Comparison of ENCODE assay signal across 14 cellular contexts in genomic region chr3:111807826-111808225, GRCh38.
"Had no signal": no experiment of that assay in that cellular context is flagged by ENCODE, and none has a peak within 500 bp of the region (broad histone marks: within the 10 kb centered on the region; RNA-seq: fewer than 3 reads in every experiment).

No MANE protein-coding gene starts in this region.

- DNase-seq: activated CD4-positive, alpha-beta T cell treated with anti-CD3 and anti-CD28 coated beads, Interleukin-2, amount 50 U/mL, for 4 hours; activated CD4-positive, CD25-positive, alpha-beta regulatory T cell treated with anti-CD3 and anti-CD28 coated beads, Interleukin-2, amount 50 U/mL, for 72 hours; activated gamma-delta T cell; activated T-cell treated with anti-CD3 and anti-CD28 coated beads, Interleukin-2, amount 50 U/mL, for 4 hours; aorta; foreskin melanocyte; heart left ventricle; naive B cell; posterior cingulate gyrus; stimulated activated naive CD8-positive, alpha-beta T cell treated with anti-CD3 and anti-CD28 coated beads, Interleukin-15, Interleukin-2, amounts not matched to agents 100 U/mL and 50 U/mL, for 24 hours; testis had no signal

- FAIRE-seq: colon had no signal

- H3K27me3 ChIP-seq: cardiac muscle cell, heart left ventricle, right atrium auricular region, testis had no signal

- H3K36me3 ChIP-seq: cardiac muscle cell, heart left ventricle, right atrium auricular region had no signal

- H3K4me3 ChIP-seq: cardiac muscle cell, heart left ventricle, right atrium auricular region, testis had no signal

- H3K27ac ChIP-seq: cardiac muscle cell, right atrium auricular region, testis had no signal

- ATAC-seq: activated T-cell treated with anti-CD3 and anti-CD28 coated beads, Interleukin-2, amount 50 U/mL, for 4 hours; heart left ventricle had no signal

- H3K9me3 ChIP-seq: heart left ventricle, right atrium auricular region, testis had no signal
